ENCODE assay signal across 10 cellular contexts in genomic region chr3:8657804-8658311, GRCh38. TPM values are rescaled to one million over a fixed set of nuclear protein-coding genes. Genes with fewer than 3 reads are reported as not detected.
DNase-seq lines count a peak whose midpoint lies in the region; ATAC-seq lines count a peak whose summit lies in the region.
"Had no signal": no experiment of that assay in that cellular context is flagged by ENCODE, and none has a peak within 500 bp of the region (broad histone marks: within the 10 kb centered on the region; RNA-seq: fewer than 3 reads in every experiment).

No MANE protein-coding gene starts in this region.

- H3K27me3 Mint-ChIP-seq in activated CD4-positive, alpha-beta memory T cell treated with anti-CD3 and anti-CD28 coated beads, Interleukin-2, amount 10 ng/mL, durations not matched to agents 7 days and 5 days = peaks cover 18% of the 10 kb centered on the region

- H3K27ac Mint-ChIP-seq in activated CD4-positive, alpha-beta memory T cell treated with anti-CD3 and anti-CD28 coated beads, Interleukin-2, amount 10 ng/mL, durations not matched to agents 7 days and 5 days = no peak overlapping the region
- H3K27ac Mint-ChIP-seq: activated naive CD4-positive, alpha-beta T cell treated with anti-CD3 and anti-CD28 coated beads, Interleukin-2, amount 50 U/mL, for 72 hours had no signal

- ATAC-seq in GM21367 (IDR thresholded peaks at IDR 0.05; ENCODE audit: unreplicated experiment) (peak; percentile 30), HG03521 (IDR thresholded peaks at IDR 0.05; ENCODE audit: unreplicated experiment) (peak; percentile 31), left cardiac atrium (peak; percentile 8 to 23), GM21786 (IDR thresholded peaks at IDR 0.05; ENCODE audit: unreplicated experiment) (no peak)
- ATAC-seq: activated naive CD4-positive, alpha-beta T cell treated with anti-CD3 and anti-CD28 coated beads, Interleukin-2, amount 50 U/mL, for 72 hours had no signal

- peak; percentile 72 for DNase-seq in A172 (ENCODE audit: low spot score)
- DNase-seq in left cardiac atrium = no peak
- no peak for DNase-seq in GM19240 (ENCODE audit: insufficient read length, low spot score)
- no peak for DNase-seq in NCI-H748 treated with DMSO at 0.1 percent for 48 hours (lab: John Stamatoyannopoulos, UW)
- DNase-seq in activated CD4-positive, alpha-beta memory T cell treated with anti-CD3 and anti-CD28 coated beads, Interleukin-2, amount 10 ng/mL, durations not matched to agents 7 days and 5 days = no peak
- DNase-seq: hippocampal formation had no signal

- H3K4me3 Mint-ChIP-seq in activated CD4-positive, alpha-beta memory T cell treated with anti-CD3 and anti-CD28 coated beads, Interleukin-2, amount 10 ng/mL, durations not matched to agents 7 days and 5 days = no peak overlapping the region

- H3K36me3 Mint-ChIP-seq in activated CD4-positive, alpha-beta memory T cell treated with anti-CD3 and anti-CD28 coated beads, Interleukin-2, amount 10 ng/mL, durations not matched to agents 7 days and 5 days (ENCODE audit: low read depth) = no peaks in the 10 kb centered on the region
- H3K36me3 Mint-ChIP-seq: activated naive CD4-positive, alpha-beta T cell treated with anti-CD3 and anti-CD28 coated beads, Interleukin-2, amount 50 U/mL, for 72 hours had no signal

- no peaks in the 10 kb centered on the region for H3K4me1 Mint-ChIP-seq in activated CD4-positive, alpha-beta memory T cell treated with anti-CD3 and anti-CD28 coated beads, Interleukin-2, amount 10 ng/mL, durations not matched to agents 7 days and 5 days

- no peaks in the 10 kb centered on the region for H3K9me3 Mint-ChIP-seq in activated CD4-positive, alpha-beta memory T cell treated with anti-CD3 and anti-CD28 coated beads, Interleukin-2, amount 10 ng/mL, durations not matched to agents 7 days and 5 days
- H3K9me3 Mint-ChIP-seq: activated naive CD4-positive, alpha-beta T cell treated with anti-CD3 and anti-CD28 coated beads, Interleukin-2, amount 50 U/mL, for 72 hours had no signal

- CTCF ChIA-PET in activated CD4-positive, alpha-beta memory T cell treated with anti-CD3 and anti-CD28 coated beads, Interleukin-2, amount 10 ng/mL, durations not matched to agents 7 days and 5 days (lab: Charles Lee) = no interaction called here

- intact Hi-C loops in left cardiac atrium (cut with DNase I) = no loop called here

- POLR2A ChIA-PET in activated CD4-positive, alpha-beta memory T cell treated with anti-CD3 and anti-CD28 coated beads, Interleukin-2, amount 10 ng/mL, durations not matched to agents 7 days and 5 days (lab: Charles Lee) = no interaction called here

RNA-seq across cellular contexts. Expression of gene SSUH2, which starts 13.3 kb away (rescaled TPM):
- total RNA-seq in A172 (2014; rRNA removed; shearing (Covaris generic)) = 0.10 and 0.19 TPM in 2 replicates
- total RNA-seq in left cardiac atrium = under 1 TPM; 0.71 to 0.91 TPM
- not detected for total RNA-seq in activated CD4-positive, alpha-beta memory T cell treated with anti-CD3 and anti-CD28 coated beads, Interleukin-2, amount 10 ng/mL, durations not matched to agents 7 days and 5 days
